ENCODE assay signal across 15 cellular contexts in the genomic region with DNA sequence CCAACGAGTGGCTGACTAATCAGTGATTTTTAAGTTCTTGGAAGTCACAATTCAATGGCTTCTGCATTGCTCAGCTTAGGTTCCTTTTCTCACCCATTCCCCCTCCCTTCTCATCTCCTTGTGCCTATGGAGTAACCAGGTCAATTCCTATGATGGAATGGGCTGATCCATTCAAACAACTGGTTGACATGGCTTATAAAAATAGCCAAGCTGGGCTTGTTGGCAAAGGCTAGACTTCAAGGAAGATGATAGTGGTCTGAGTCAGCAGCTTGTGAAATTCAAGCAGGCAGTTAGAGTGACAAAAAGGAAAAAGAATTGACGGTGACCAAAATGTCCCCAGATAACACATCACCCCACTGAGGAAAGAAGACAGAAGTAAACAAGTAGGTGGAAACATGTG.
DNase-seq lines count a peak whose midpoint lies in the region; ATAC-seq and TF ChIP-seq lines count a peak whose summit lies in the region.
"Had no signal": no experiment of that assay in that cellular context is flagged by ENCODE, and none has a peak within 500 bp of the region (broad histone marks: within the 10 kb centered on the region; RNA-seq: fewer than 3 reads in every experiment).

No MANE protein-coding gene starts in this region.

- H3K9me3 Mint-ChIP-seq in MCF 10A (ENCODE audit: unreplicated experiment) (no peaks in the 10 kb centered on the region), immature natural killer cell (no peaks in the 10 kb centered on the region)
- peaks cover 0 to 3% of the 10 kb centered on the region in 2 donors for H3K9me3 Mint-ChIP-seq in stimulated activated naive B cell treated with anti-CD40 and anti-IgM and Interleukin-4, amounts not matched to agents 10 μg/mL and 1 μg/mL and 100 μg/mL, for 72 hours

- no peak overlapping the region for H3K4me3 ChIP-seq in breast epithelium
- no peak overlapping the region for H3K4me3 ChIP-seq in lower leg skin (ENCODE audit: low read depth, poor library complexity, severe bottlenecking)
- H3K4me3 ChIP-seq: ascending aorta, lower lobe of right lung, tibial nerve had no signal

- no peaks in the 10 kb centered on the region for H3K36me3 Mint-ChIP-seq in MCF 10A (ENCODE audit: insufficient read depth, unreplicated experiment)
- no peaks in the 10 kb centered on the region for H3K36me3 Mint-ChIP-seq in immature natural killer cell
- no peaks in the 10 kb centered on the region for H3K36me3 Mint-ChIP-seq in stimulated activated naive B cell treated with anti-CD40 and anti-IgM and Interleukin-4, amounts not matched to agents 10 μg/mL and 1 μg/mL and 100 μg/mL, for 72 hours

- DNase-seq in MCF 10A (ENCODE audit: unreplicated experiment) (peak; percentile 87), breast epithelium (ENCODE audit: low spot score in 2 of 2) (no peak), RWPE1 (ENCODE audit: low spot score) (peak; percentile 73), fibroblast of the conjunctiva (ENCODE audit: low read depth) (peak; percentile 40), immature natural killer cell (no peak), lower leg skin (ENCODE audit: low spot score in 2 of 2) (no peak)
- no peak for DNase-seq in stimulated activated naive B cell treated with anti-CD40 and anti-IgM and Interleukin-4, amounts not matched to agents 10 μg/mL and 1 μg/mL and 100 μg/mL, for 72 hours
- DNase-seq: activated CD8-positive, alpha-beta memory T cell treated with anti-CD3 and anti-CD28 coated beads for 24 hours; lower lobe of right lung; NCI-H524 treated with DMSO at 0.1 percent for 48 hours; posterior cingulate gyrus; T-helper 1 cell had no signal

- H3K4me1 Mint-ChIP-seq in MCF 10A (ENCODE audit: insufficient read depth, unreplicated experiment) (peaks cover 19% of the 10 kb centered on the region), immature natural killer cell (no peaks in the 10 kb centered on the region)
- H3K4me1 Mint-ChIP-seq in stimulated activated naive B cell treated with anti-CD40 and anti-IgM and Interleukin-4, amounts not matched to agents 10 μg/mL and 1 μg/mL and 100 μg/mL, for 72 hours = no peaks in the 10 kb centered on the region

- POLR2A ChIA-PET in MCF 10A (lab: Yijun Ruan, JAX) (interaction anchor here (1.1 kb wide), 1 partner anchor 15 kb away, joined by 7 read pairs; no protein-coding TSS in a partner anchor), RWPE1 (lab: Yijun Ruan, JAX; ENCODE audit: low non-redundant PET) (no interaction called here)

- H3K9me3 ChIP-seq in breast epithelium = no peaks in the 10 kb centered on the region
- H3K9me3 ChIP-seq: ascending aorta, lower lobe of right lung, tibial nerve had no signal

- TF ChIP-seq CTCF in MCF 10A (IDR thresholded peaks at IDR 0.05; ENCODE audit: unreplicated experiment) (no peak), breast epithelium (IDR thresholded peaks at IDR 0.05) (no peak), RWPE1 (conservative IDR thresholded peaks at IDR 0.05; ENCODE audit: low read depth) (no peak), lower leg skin (IDR thresholded peaks at IDR 0.05) (no peak)

- CTCF ChIA-PET in MCF 10A (lab: Yijun Ruan, JAX) (interaction anchor here (0.8 to 1.4 kb wide), 4 partner anchors 14 to 26 kb away, joined by 3 to 5 read pairs (median 4); no protein-coding TSS in a partner anchor), RWPE1 (lab: Yijun Ruan, JAX) (interaction anchor here (1.1 kb wide), 1 partner anchor 24 kb away, joined by 3 read pairs; no protein-coding TSS in a partner anchor)

- H3K27me3 Mint-ChIP-seq in MCF 10A (ENCODE audit: insufficient read depth, unreplicated experiment) (no peaks in the 10 kb centered on the region), immature natural killer cell (ENCODE audit: low read depth in 3 of 3) (peaks cover 2 to 6% (median 4%) of the 10 kb centered on the region in 3 donors)
- H3K27me3 Mint-ChIP-seq in stimulated activated naive B cell treated with anti-CD40 and anti-IgM and Interleukin-4, amounts not matched to agents 10 μg/mL and 1 μg/mL and 100 μg/mL, for 72 hours = peaks cover 0 to 13% of the 10 kb centered on the region in 2 donors

- WGBS in lower leg skin, 2 donors = 58 to 63% methylated on average over 2 of the region's 2 CpGs

- TF ChIP-seq POLR2A in breast epithelium (IDR thresholded peaks at IDR 0.05) (no peak), lower leg skin (IDR thresholded peaks at IDR 0.05) (no peak)

- H3K4me1 ChIP-seq in breast epithelium = no peaks in the 10 kb centered on the region
- H3K4me1 ChIP-seq: lower lobe of right lung had no signal

- no TSS peak for BruUV-seq in MCF 10A (replicated peaks; lab: Mats Ljungman, UMichigan)

- no peak overlapping the region for H3K4me3 Mint-ChIP-seq in MCF 10A (ENCODE audit: unreplicated experiment)
- no peak overlapping the region for H3K4me3 Mint-ChIP-seq in immature natural killer cell
- no peak overlapping the region for H3K4me3 Mint-ChIP-seq in stimulated activated naive B cell treated with anti-CD40 and anti-IgM and Interleukin-4, amounts not matched to agents 10 μg/mL and 1 μg/mL and 100 μg/mL, for 72 hours

- H3K27ac ChIP-seq in breast epithelium (no peak overlapping the region), RWPE1 (no peak overlapping the region)
- H3K27ac ChIP-seq: ascending aorta, lower lobe of right lung, tibial nerve had no signal

- H3K27ac Mint-ChIP-seq in MCF 10A (ENCODE audit: low read depth, unreplicated experiment) (no peak overlapping the region), immature natural killer cell (no peak overlapping the region)
- H3K27ac Mint-ChIP-seq in stimulated activated naive B cell treated with anti-CD40 and anti-IgM and Interleukin-4, amounts not matched to agents 10 μg/mL and 1 μg/mL and 100 μg/mL, for 72 hours = no peak overlapping the region

- H3K36me3 ChIP-seq in breast epithelium = no peaks in the 10 kb centered on the region
- H3K36me3 ChIP-seq: ascending aorta, lower lobe of right lung, tibial nerve had no signal

- H3K27me3 ChIP-seq in breast epithelium = no peaks in the 10 kb centered on the region
- H3K27me3 ChIP-seq: ascending aorta, tibial nerve had no signal

- ATAC-seq in HG03045 (IDR thresholded peaks at IDR 0.05; ENCODE audit: unreplicated experiment) = no peak
- ATAC-seq in stimulated activated naive B cell treated with anti-CD40 and anti-IgM and Interleukin-4, amounts not matched to agents 10 μg/mL and 1 μg/mL and 100 μg/mL, for 72 hours (replicated peaks) = no peak
- ATAC-seq: lower lobe of right lung had no signal

- intact Hi-C loops in MCF 10A (cut with micrococcal nuclease) (no loop called here), breast epithelium (cut with DNase I; ENCODE audit: low total_unique reads) (no loop called here), lower leg skin (cut with DNase I; ENCODE audit: low total_unique reads) (no loop called here)

Comparison
In these comparisons a context has a peak if more than half of its experiments do, and no peak if none do; other contexts are left out.
1. DNase-seq: peak in MCF 10A (single experiment), RWPE1 (single experiment) and fibroblast of the conjunctiva (single experiment); none in breast epithelium (0 of 2), immature natural killer cell (0 of 3), lower leg skin (0 of 2) and stimulated activated naive B cell treated with anti-CD40 and anti-IgM and Interleukin-4, amounts not matched to agents 10 μg/mL and 1 μg/mL and 100 μg/mL, for 72 hours (single experiment).